Comparison of ENCODE assay signal across 26 cellular contexts in genomic region chr4:60588556-60588955, GRCh38.
DNase-seq lines count a peak whose midpoint lies in the region; ATAC-seq, FAIRE-seq and TF ChIP-seq lines count a peak whose summit lies in the region.
"Had no signal": no experiment of that assay in that cellular context is flagged by ENCODE, and none has a peak within 500 bp of the region (broad histone marks: within the 10 kb centered on the region; RNA-seq: fewer than 3 reads in every experiment).

No MANE protein-coding gene starts in this region.

- H3K27ac ChIP-seq in breast epithelium (no peak overlapping the region), foreskin keratinocyte (peak overlapping the region; percentile 59), upper lobe of left lung (no peak overlapping the region)
- H3K27ac ChIP-seq: A549; BLaER1 treated with 17β-estradiol and CSF1 and Interleukin-3, amounts not matched to agents 10 nM and 100 nM had no signal

- no peak for FAIRE-seq in bronchial epithelial cell (lab: Jason Lieb, UNC)
- FAIRE-seq: A549, D721Med, GM12878, GM19239 had no signal

- BruUV-seq in MCF 10A (replicated peaks; lab: Mats Ljungman, UMichigan), result no TSS peak

- TF ChIP-seq EP300 in upper lobe of left lung (IDR thresholded peaks at IDR 0.05), result no peak

- H3K4me1 ChIP-seq in breast epithelium (no peaks in the 10 kb centered on the region), foreskin keratinocyte (peaks cover 8% of the 10 kb centered on the region), upper lobe of left lung (no peaks in the 10 kb centered on the region)
- H3K4me1 ChIP-seq: A549; BE2C; BLaER1 treated with 17β-estradiol and CSF1 and Interleukin-3, amounts not matched to agents 10 nM and 100 nM had no signal

- H3K9me3 Mint-ChIP-seq in MCF 10A (ENCODE audit: unreplicated experiment), result no peaks in the 10 kb centered on the region
- H3K9me3 Mint-ChIP-seq: GM23338, H9 had no signal

- CTCF ChIA-PET in MCF 10A (lab: Yijun Ruan, JAX), result no interaction called here

- H3K27ac Mint-ChIP-seq in MCF 10A (ENCODE audit: low read depth, unreplicated experiment), result peak overlapping the region; percentile 20
- H3K27ac Mint-ChIP-seq: CD14-positive monocyte; CD4-positive, alpha-beta T cell; CD8-positive, alpha-beta memory T cell; GM23338; H9 had no signal

- H3K9me3 ChIP-seq in breast epithelium, result no peaks in the 10 kb centered on the region
- H3K9me3 ChIP-seq in upper lobe of left lung, result no peaks in the 10 kb centered on the region
- H3K9me3 ChIP-seq: A549; BE2C; BLaER1 treated with 17β-estradiol and CSF1 and Interleukin-3, amounts not matched to agents 10 nM and 100 nM had no signal

- TF ChIP-seq POLR2A in breast epithelium (IDR thresholded peaks at IDR 0.05), result no peak
- TF ChIP-seq POLR2A in upper lobe of left lung (IDR thresholded peaks at IDR 0.05), result no peak

- intact Hi-C loops in MCF 10A (cut with micrococcal nuclease), result no loop called here
- intact Hi-C loops in breast epithelium (cut with DNase I; ENCODE audit: low total_unique reads), result no loop called here
- intact Hi-C loops in sciatic nerve (cut with DNase I), result no loop called here

- H3K4me1 Mint-ChIP-seq in MCF 10A (ENCODE audit: insufficient read depth, unreplicated experiment), result peaks cover 7% of the 10 kb centered on the region
- H3K4me1 Mint-ChIP-seq: CD14-positive monocyte; CD8-positive, alpha-beta memory T cell; GM23338; H9 had no signal

- H3K27me3 ChIP-seq in breast epithelium (no peaks in the 10 kb centered on the region), bronchial epithelial cell (ENCODE audit: control insufficient read depth, insufficient read depth, low read length) (no peaks in the 10 kb centered on the region), foreskin keratinocyte (no peaks in the 10 kb centered on the region), upper lobe of left lung (no peaks in the 10 kb centered on the region)
- H3K27me3 ChIP-seq: BE2C; BLaER1 treated with 17β-estradiol and CSF1 and Interleukin-3, amounts not matched to agents 10 nM and 100 nM had no signal

- H3K4me3 Mint-ChIP-seq in MCF 10A (ENCODE audit: unreplicated experiment), result no peak overlapping the region
- H3K4me3 Mint-ChIP-seq: CD14-positive monocyte; CD4-positive, alpha-beta T cell; CD8-positive, alpha-beta memory T cell; GM23338; H9 had no signal

- 84 to 89% methylated on average over 1 of the region's 1 CpG for WGBS in upper lobe of left lung, 2 donors

- H3K36me3 ChIP-seq in breast epithelium (no peaks in the 10 kb centered on the region), bronchial epithelial cell (ENCODE audit: control insufficient read depth, insufficient read depth, low read length) (no peaks in the 10 kb centered on the region), upper lobe of left lung (no peaks in the 10 kb centered on the region)
- H3K36me3 ChIP-seq: BE2C; BLaER1 treated with 17β-estradiol and CSF1 and Interleukin-3, amounts not matched to agents 10 nM and 100 nM had no signal

- DNase-seq in MCF 10A (ENCODE audit: unreplicated experiment), result peak; percentile 9
- DNase-seq in breast epithelium (ENCODE audit: low spot score in 2 of 2), result no peak
- peak; percentile 75 for DNase-seq in bronchial epithelial cell (ENCODE audit: low read depth)
- peak; percentile 49 to 74 for DNase-seq in foreskin keratinocyte
- DNase-seq in sciatic nerve (ENCODE audit: low spot score), result no peak
- no peak for DNase-seq in upper lobe of left lung
- DNase-seq: 8988T; ACHN; AML-193; BE2C; CD4-positive, alpha-beta T cell; CD8-positive, alpha-beta memory T cell; DMS 273 treated with DMSO at 0.1 percent for 48 hours; DMS79; EL; GDM1; H9 had no signal

- H3K36me3 Mint-ChIP-seq in MCF 10A (ENCODE audit: insufficient read depth, unreplicated experiment), result no peaks in the 10 kb centered on the region
- H3K36me3 Mint-ChIP-seq: CD14-positive monocyte; CD8-positive, alpha-beta memory T cell had no signal

- TF ChIP-seq CTCF in MCF 10A (IDR thresholded peaks at IDR 0.05; ENCODE audit: unreplicated experiment) (no peak), breast epithelium (IDR thresholded peaks at IDR 0.05) (no peak), bronchial epithelial cell (IDR thresholded peaks at IDR 0.05; ENCODE audit: insufficient read depth, low read length, severe bottlenecking) (no peak), foreskin keratinocyte (conservative IDR thresholded peaks at IDR 0.05) (no peak), upper lobe of left lung (IDR thresholded peaks at IDR 0.05) (no peak)

- H3K27me3 Mint-ChIP-seq in MCF 10A (ENCODE audit: insufficient read depth, unreplicated experiment), result no peaks in the 10 kb centered on the region
- H3K27me3 Mint-ChIP-seq: CD4-positive, alpha-beta T cell; CD8-positive, alpha-beta memory T cell had no signal

- H3K4me3 ChIP-seq in breast epithelium (no peak overlapping the region), bronchial epithelial cell (ENCODE audit: low read depth, low read length) (no peak overlapping the region), upper lobe of left lung (no peak overlapping the region)
- H3K4me3 ChIP-seq: A549; BLaER1 treated with 17β-estradiol and CSF1 and Interleukin-3, amounts not matched to agents 10 nM and 100 nM; GM12878; GM23338 had no signal

- POLR2A ChIA-PET in MCF 10A (lab: Yijun Ruan, JAX), result no interaction called here

- ATAC-seq in foreskin keratinocyte (peak; percentile 75), sciatic nerve (no peak), upper lobe of left lung (ENCODE audit: low FRiP score in 2 of 2) (no peak), esophagus mucosa (no peak)
- ATAC-seq: A549, GM12878, HCT116 had no signal

Comparison
In these comparisons a context has a peak if more than half of its experiments do, and no peak if none do; other contexts are left out.
1. DNase-seq: peak in MCF 10A (single experiment), bronchial epithelial cell (single experiment) and foreskin keratinocyte (2 of 2); none in breast epithelium (0 of 2), sciatic nerve (single experiment) and upper lobe of left lung (0 of 2).